In genomic region chr6:152034631-152035030, GRCh38 we compare ENCODE assay signal across 29 cellular contexts.
"Had no signal": no experiment of that assay in that cellular context is flagged by ENCODE, and none has a peak within 500 bp of the region (broad histone marks: within the 10 kb centered on the region; RNA-seq: fewer than 3 reads in every experiment).

No MANE protein-coding gene starts in this region.

- DNase-seq: activated CD4-positive, alpha-beta T cell treated with anti-CD3 and anti-CD28 coated beads for 48 hours; activated CD4-positive, alpha-beta T cell treated with anti-CD3 and anti-CD28 coated beads, Interleukin-2, amount 50 U/mL, for 1 hour; activated CD4-positive, alpha-beta T cell treated with anti-CD3 and anti-CD28 coated beads, Interleukin-2, amount 50 U/mL, for 48 hours; activated CD8-positive, alpha-beta memory T cell treated with anti-CD3 and anti-CD28 coated beads for 24 hours; activated CD8-positive, alpha-beta T cell treated with anti-CD3 and anti-CD28 coated beads for 36 hours; activated effector memory CD4-positive, alpha-beta T cell treated with Interleukin-2 at 50 U/mL for 16 hours; activated gamma-delta T cell treated with Interleukin-2 at 50 U/mL for 16 hours; activated naive CD4-positive, alpha-beta T cell treated with anti-CD3 and anti-CD28 coated beads, Interleukin-2, amount 50 U/mL, for 16 hours; activated naive CD4-positive, alpha-beta T cell treated with Interleukin-2 at 50 U/mL for 16 hours; activated T-cell treated with anti-CD3 and anti-CD28 coated beads, Interleukin-2, amount 50 U/mL, for 4 hours; amniotic stem cell; anterior cingulate cortex; body of pancreas; caudate nucleus; cortex of kidney; effector CD8-positive, alpha-beta T cell; esophagus squamous epithelium; foreskin fibroblast; gastrocnemius medialis; glutamatergic neuron; heart left ventricle; hypothalamus; T-helper 2 cell had no signal

- H3K4me3 ChIP-seq: body of pancreas, esophagus squamous epithelium, gastrocnemius medialis, heart left ventricle had no signal

- H3K9me3 ChIP-seq: body of pancreas, esophagus squamous epithelium, gastrocnemius medialis had no signal

- H3K27me3 ChIP-seq: body of pancreas, esophagus squamous epithelium, gastrocnemius medialis, heart left ventricle had no signal

- ATAC-seq: activated CD8-positive, alpha-beta T cell treated with anti-CD3 and anti-CD28 coated beads for 36 hours; activated T-cell treated with anti-CD3 and anti-CD28 coated beads, Interleukin-2, amount 50 U/mL, for 4 hours; activated T-helper 17 cell treated with anti-CD3 and anti-CD28 coated beads, Interleukin-2, amount 50 U/mL, for 72 hours; body of pancreas; gastrocnemius medialis; heart left ventricle; WTC11 had no signal

- H3K4me1 ChIP-seq: body of pancreas, esophagus squamous epithelium, gastrocnemius medialis, heart left ventricle had no signal

- H3K36me3 ChIP-seq: esophagus squamous epithelium, gastrocnemius medialis, heart left ventricle had no signal

- H3K27ac ChIP-seq: body of pancreas, epithelial cell of prostate, esophagus squamous epithelium, gastrocnemius medialis, heart left ventricle, VCaP had no signal

- FAIRE-seq: endothelial cell of umbilical vein, TTC549 had no signal
